Comparison of ENCODE assay signal across 8 cellular contexts in genomic region chr13:30306762-30307193, GRCh38. TPM values are rescaled to one million over a fixed set of nuclear protein-coding genes. Genes with fewer than 3 reads are reported as not detected.
A peak's percentile ranks its signal among the peaks of the same experiment; 100 is the strongest.
DNase-seq lines count a peak whose midpoint lies in the region; ATAC-seq lines count a peak whose summit lies in the region.

No MANE protein-coding gene starts in this region.

- no peaks in the 10 kb centered on the region for H3K36me3 ChIP-seq in esophagus (ENCODE audit: control insufficient read depth in 2 of 2, insufficient read depth in 2 of 2, low read length in 1 of 2)

- no peaks in the 10 kb centered on the region for H3K27me3 ChIP-seq in esophagus (ENCODE audit: control insufficient read depth in 1 of 2, insufficient read depth in 2 of 2, low read length in 2 of 2)

- ATAC-seq in GM21717 (IDR thresholded peaks at IDR 0.05; ENCODE audit: unreplicated experiment): peak; percentile 82

- peak overlapping the region; percentile 82 to 94 for H3K27ac ChIP-seq in esophagus (ENCODE audit: low read depth in 2 of 2, low read length in 1 of 2)

- DNase-seq in DMS153 treated with DMSO at 0.1 percent for 48 hours (lab: John Stamatoyannopoulos, UW; ENCODE audit: unreplicated experiment) (peak; percentile 82), OCI-M2 (lab: John Stamatoyannopoulos, UW; ENCODE audit: unreplicated experiment) (peak; percentile 44), mucosa of gallbladder (ENCODE audit: low spot score) (peak; percentile 95)
- peak; percentile 83 for DNase-seq in Jurkat, Clone E6-1 (ENCODE audit: low read depth, low spot score)
- DNase-seq in activated T-cell treated with anti-CD3 and anti-CD28 coated beads, Interleukin-2, amount 50 U/mL, for 1 hour: peak; percentile 92
- peak; percentile 88 for DNase-seq in stimulated activated CD8-positive, alpha-beta memory T cell treated with anti-CD3 and anti-CD28 coated beads, Interleukin-4, amount 100 ng/mL, for 24 hours (ENCODE audit: low read depth)

- 0 to 1% methylated on average over 35 to 37 of the region's 37 CpGs for WGBS in esophagus, 2 donors

- no peaks in the 10 kb centered on the region for H3K9me3 ChIP-seq in esophagus (ENCODE audit: control insufficient read depth in 2 of 2, insufficient read depth in 1 of 2, low read depth in 1 of 2, low read length in 1 of 2)

- H3K4me1 ChIP-seq in esophagus (ENCODE audit: control insufficient read depth in 2 of 2, insufficient read depth in 2 of 2, low read length in 1 of 2): no peaks in the 10 kb centered on the region

- peak overlapping the region; percentile 74 for H3K4me3 ChIP-seq in Jurkat, Clone E6-1 (ENCODE audit: low read length)
- H3K4me3 ChIP-seq in esophagus (ENCODE audit: low read depth in 1 of 2, low read length in 2 of 2): peak overlapping the region; percentile 88 to 95

RNA-seq across cellular contexts. Expression of gene KATNAL1, which starts 0.6 kb away (rescaled TPM):
- polyA plus RNA-seq in Jurkat, Clone E6-1 (2012; ENCODE audit: insufficient read depth, insufficient read length): 8.5 TPM
- polyA plus RNA-seq in esophagus: 1 to 10 TPM in 1 of 2 donors, under 1 TPM in 1; 0.92 to 1.3 TPM
- 16.4 TPM for total RNA-seq in mucosa of gallbladder

Comparison
In these comparisons a context has a peak if more than half of its experiments do, and no peak if none do; other contexts are left out.
1. Peak in every context shown above with its lines: DNase-seq, ATAC-seq, H3K4me3 ChIP-seq and H3K27ac ChIP-seq.
2. DNase-seq: peak in every context shown above with its lines; median percentile 95 in mucosa of gallbladder; 92 in activated T-cell treated with anti-CD3 and anti-CD28 coated beads, Interleukin-2, amount 50 U/mL, for 1 hour; 88 in stimulated activated CD8-positive, alpha-beta memory T cell treated with anti-CD3 and anti-CD28 coated beads, Interleukin-4, amount 100 ng/mL, for 24 hours; 83 in Jurkat, Clone E6-1; 82 in DMS153 treated with DMSO at 0.1 percent for 48 hours; 44 in OCI-M2.